ENCODE assay signal across 1 cellular context in the genomic region with DNA sequence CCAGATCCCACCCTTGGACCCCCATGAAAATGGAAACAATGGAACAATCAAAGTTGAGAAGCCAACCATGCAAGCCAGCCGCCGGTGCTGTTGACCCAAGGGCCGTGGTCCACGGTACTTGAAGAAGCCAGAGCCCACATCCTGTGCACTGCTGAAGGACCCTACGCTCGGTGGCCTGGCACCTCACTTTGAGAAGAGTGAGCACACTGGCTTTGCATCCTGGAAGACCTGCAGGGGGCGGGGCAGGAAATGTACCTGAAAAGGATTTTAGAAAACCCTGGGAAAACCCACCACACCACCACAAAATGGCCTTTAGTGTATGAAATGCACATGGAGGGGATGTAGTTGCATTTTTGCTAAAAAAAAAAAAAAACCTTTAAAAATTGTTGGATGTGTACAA.
TF ChIP-seq lines count a peak whose summit lies in the region.

No MANE protein-coding gene starts in this region.

TF ChIP-seq in neural cell, 6 proteins besides CTCF, POLR2A, EP300 and RAD21:
- TF ChIP-seq EZH2 (IDR thresholded peaks at IDR 0.05; ENCODE audit: borderline replicate concordance, insufficient read depth, low read length, poor library complexity, severe bottlenecking) (no peak), SMC3 (conservative IDR thresholded peaks at IDR 0.05; ENCODE audit: poor library complexity) (no peak), TAF1 (IDR thresholded peaks at IDR 0.05; ENCODE audit: low read depth) (no peak), MXI1 (conservative IDR thresholded peaks at IDR 0.05; ENCODE audit: poor library complexity, severe bottlenecking) (no peak), POLR2AphosphoS5 (IDR thresholded peaks at IDR 0.05) (no peak), REST (IDR thresholded peaks at IDR 0.05; ENCODE audit: borderline replicate concordance) (no peak)
